In genomic region chr4:165502919-165503907, GRCh38 we compare ENCODE assay signal across 9 cellular contexts.
DNase-seq lines count a peak whose midpoint lies in the region; ATAC-seq and TF ChIP-seq lines count a peak whose summit lies in the region.
"Had no signal": no experiment of that assay in that cellular context is flagged by ENCODE, and none has a peak within 500 bp of the region (broad histone marks: within the 10 kb centered on the region; RNA-seq: fewer than 3 reads in every experiment).

No MANE protein-coding gene starts in this region.

- peak overlapping the region; percentile 80 for H3K27ac Mint-ChIP-seq in progenitor cell of endocrine pancreas

- H3K9me3 Mint-ChIP-seq in progenitor cell of endocrine pancreas (ENCODE audit: low read depth) = no peaks in the 10 kb centered on the region

- in situ Hi-C loops in brain microvascular endothelial cell (cut with HindIII; ENCODE audit: low pct_ligation_motif_present, low sequenced_read_pairs) = no loop called here

- TF ChIP-seq CTCF in brain microvascular endothelial cell (IDR thresholded peaks at IDR 0.05; ENCODE audit: low read depth, low read length, missing control alignments) (no peak), progenitor cell of endocrine pancreas (IDR thresholded peaks at IDR 0.05; ENCODE audit: unreplicated experiment) (no peak)

- no peak overlapping the region for H3K27ac ChIP-seq in brain microvascular endothelial cell
- H3K27ac ChIP-seq: SJSA1 had no signal

- H3K4me1 Mint-ChIP-seq in progenitor cell of endocrine pancreas (ENCODE audit: low read depth) = peaks cover 7% of the 10 kb centered on the region

- DNase-seq in brain microvascular endothelial cell (peak; percentile 17), progenitor cell of endocrine pancreas (ENCODE audit: low spot score, unreplicated experiment) (no peak), NCI-H1092 (lab: John Stamatoyannopoulos, UW) (no peak)
- no peak for DNase-seq in NK-92 treated with Interleukin-12 subunit alpha and Interleukin-12 subunit beta, amount 100 ng/mL, for 24 hours (lab: John Stamatoyannopoulos, UW)
- DNase-seq in activated effector memory CD4-positive, alpha-beta T cell treated with anti-CD3 and anti-CD28 coated beads, Interleukin-2, amount 50 U/mL, for 16 hours = no peak

- peak; percentile 77 for ATAC-seq in GM18907 (IDR thresholded peaks at IDR 0.05; ENCODE audit: unreplicated experiment)
- peak; percentile 82 for ATAC-seq in HG03432 (IDR thresholded peaks at IDR 0.05; ENCODE audit: unreplicated experiment)
- no peak for ATAC-seq in GM21526 (IDR thresholded peaks at IDR 0.05; ENCODE audit: low FRiP score, unreplicated experiment)

- H3K4me3 ChIP-seq in brain microvascular endothelial cell (ENCODE audit: low read depth, low read length) = no peak overlapping the region
- H3K4me3 ChIP-seq: SJSA1 had no signal

- no peaks in the 10 kb centered on the region for H3K27me3 ChIP-seq in brain microvascular endothelial cell (replicated peaks)
- H3K27me3 ChIP-seq: SJSA1 had no signal

- no peaks in the 10 kb centered on the region for H3K27me3 Mint-ChIP-seq in progenitor cell of endocrine pancreas

- peaks cover 8% of the 10 kb centered on the region for H3K36me3 Mint-ChIP-seq in progenitor cell of endocrine pancreas (ENCODE audit: insufficient read depth)

- H3K36me3 ChIP-seq in brain microvascular endothelial cell (replicated peaks) = no peaks in the 10 kb centered on the region
- H3K36me3 ChIP-seq: SJSA1 had no signal

- H3K4me3 Mint-ChIP-seq in progenitor cell of endocrine pancreas (ENCODE audit: low read depth) = no peak overlapping the region
